In the genomic region with DNA sequence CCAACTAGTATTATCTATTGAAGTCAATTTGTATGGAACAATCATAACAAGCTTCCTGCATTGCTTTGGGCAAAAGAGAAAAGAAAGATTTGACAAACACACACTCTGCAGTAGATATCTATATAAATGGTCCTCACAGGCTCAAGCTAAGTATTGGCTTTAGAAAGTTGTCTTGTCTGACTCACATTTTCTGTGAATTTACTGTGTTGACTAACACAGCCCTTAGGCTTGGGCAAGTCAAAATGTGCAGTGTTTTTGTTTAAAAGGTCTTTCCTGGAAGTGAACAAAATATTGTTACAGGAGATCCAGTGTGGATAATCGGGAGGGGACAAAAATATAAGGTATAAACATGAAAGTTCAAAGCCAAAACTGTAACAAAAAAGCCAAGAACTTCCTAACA, we compare ENCODE assay signal across 18 cellular contexts.
DNase-seq lines count a peak whose midpoint lies in the region; ATAC-seq and TF ChIP-seq lines count a peak whose summit lies in the region.
"Had no signal": no experiment of that assay in that cellular context is flagged by ENCODE, and none has a peak within 500 bp of the region (broad histone marks: within the 10 kb centered on the region; RNA-seq: fewer than 3 reads in every experiment).

No MANE protein-coding gene starts in this region.

- H2BK15ac ChIP-seq in mesenchymal stem cell (ENCODE audit: low read depth, poor library complexity, severe bottlenecking), result no peak overlapping the region

- no peaks in the 10 kb centered on the region for H3K79me1 ChIP-seq in mesenchymal stem cell (replicated peaks; ENCODE audit: low read length, poor library complexity, severe bottlenecking)

- H3K36me3 ChIP-seq in GM23338 (ENCODE audit: insufficient read depth), result no peaks in the 10 kb centered on the region
- H3K36me3 ChIP-seq in mesenchymal stem cell (ENCODE audit: control insufficient read depth in 1 of 2, insufficient read depth in 2 of 2, low read depth in 1 of 2, low read length in 2 of 2), result no peaks in the 10 kb centered on the region
- H3K36me3 ChIP-seq: SJCRH30 had no signal

- H3K4me1 ChIP-seq in GM23338 (ENCODE audit: insufficient read depth) (no peaks in the 10 kb centered on the region), mesenchymal stem cell (ENCODE audit: control insufficient read depth, insufficient read depth, low read depth, low read length) (no peaks in the 10 kb centered on the region)
- H3K4me1 ChIP-seq: SJCRH30 had no signal

- no peak overlapping the region for H3K4me2 ChIP-seq in GM23338
- H3K4me2 ChIP-seq in mesenchymal stem cell (ENCODE audit: low read length, poor library complexity, severe bottlenecking), result no peak overlapping the region

- H4K91ac ChIP-seq in mesenchymal stem cell (ENCODE audit: low read length), result no peak overlapping the region

- H3K23ac ChIP-seq in mesenchymal stem cell (ENCODE audit: low read length in 2 of 2), result no peak overlapping the region

- H3K4me3 ChIP-seq in GM23338, result no peak overlapping the region
- no peak overlapping the region for H3K4me3 ChIP-seq in mesenchymal stem cell (ENCODE audit: insufficient read depth in 1 of 2, low read depth in 1 of 2, low read length in 2 of 2)
- H3K4me3 ChIP-seq: SJCRH30 had no signal

- H2BK5ac ChIP-seq in mesenchymal stem cell (ENCODE audit: low read depth, low read length, poor library complexity, severe bottlenecking), result no peak overlapping the region

- H2AFZ ChIP-seq in GM23338, result no peak overlapping the region
- no peak overlapping the region for H2AFZ ChIP-seq in mesenchymal stem cell (ENCODE audit: low read depth, low read length)

- H2AK5ac ChIP-seq in mesenchymal stem cell (ENCODE audit: low read length, severe bottlenecking), result no peak overlapping the region

- CTCF ChIA-PET in activated CD8-positive, alpha-beta memory T cell treated with anti-CD3 and anti-CD28 coated beads, Interleukin-2, amount 10 ng/mL, durations not matched to agents 7 days and 5 days (lab: Charles Lee), result no interaction called here

- H3K27ac Mint-ChIP-seq in GM23338, result peak overlapping the region; percentile 86; the same call in 1 of the 2 replicates
- H3K27ac Mint-ChIP-seq in activated CD8-positive, alpha-beta memory T cell treated with anti-CD3 and anti-CD28 coated beads, Interleukin-2, amount 10 ng/mL, durations not matched to agents 7 days and 5 days, result no peak overlapping the region
- H3K27ac Mint-ChIP-seq: CD8-positive, alpha-beta memory T cell had no signal

- H3F3A ChIP-seq in GM23338 (replicated peaks; ENCODE audit: low read depth), result no peaks in the 10 kb centered on the region

- no peaks in the 10 kb centered on the region for H4K20me1 ChIP-seq in GM23338 (replicated peaks; ENCODE audit: insufficient read depth)

- WGBS in mesenchymal stem cell, result no CpG with 5 or more reads among the region's 1 CpG

- no peak overlapping the region for H2BK12ac ChIP-seq in mesenchymal stem cell (ENCODE audit: low read length in 2 of 2)

- no peak overlapping the region for H4K8ac ChIP-seq in mesenchymal stem cell (ENCODE audit: low read length)

- no peaks in the 10 kb centered on the region for H3K79me2 ChIP-seq in GM23338 (replicated peaks; ENCODE audit: insufficient read depth)

- peaks cover 3% of the 10 kb centered on the region; the same call in 1 of the 2 replicates for H3K9me2 ChIP-seq in GM23338 (ENCODE audit: insufficient read depth)

- TF ChIP-seq CTCF in GM23338 (conservative IDR thresholded peaks at IDR 0.05; ENCODE audit: low read depth in 2 of 2), result no peak

- H3K4me1 Mint-ChIP-seq in GM23338, result peaks cover 4% of the 10 kb centered on the region; the same call in 2 of the 3 replicates
- H3K4me1 Mint-ChIP-seq in activated CD8-positive, alpha-beta memory T cell treated with anti-CD3 and anti-CD28 coated beads, Interleukin-2, amount 10 ng/mL, durations not matched to agents 7 days and 5 days, result no peaks in the 10 kb centered on the region
- H3K4me1 Mint-ChIP-seq: CD8-positive, alpha-beta memory T cell had no signal

- no peaks in the 10 kb centered on the region for H3K27me3 Mint-ChIP-seq in GM23338 (ENCODE audit: insufficient read depth, low read depth, poor library complexity)
- H3K27me3 Mint-ChIP-seq in activated CD8-positive, alpha-beta memory T cell treated with anti-CD3 and anti-CD28 coated beads, Interleukin-2, amount 10 ng/mL, durations not matched to agents 7 days and 5 days, result no peaks in the 10 kb centered on the region

- no peak overlapping the region for H3K4ac ChIP-seq in mesenchymal stem cell (ENCODE audit: low read depth in 1 of 2, low read length in 2 of 2)

- peaks cover 6% of the 10 kb centered on the region for H3K9me3 ChIP-seq in mesenchymal stem cell (ENCODE audit: control insufficient read depth, low read length)
- H3K9me3 ChIP-seq: SJCRH30 had no signal

- no peak overlapping the region for H2BK120ac ChIP-seq in mesenchymal stem cell (ENCODE audit: low read depth, low read length)

- H3K14ac ChIP-seq in mesenchymal stem cell (ENCODE audit: low read length in 2 of 2), result no peak overlapping the region

- H3K27ac ChIP-seq in GM23338 (ENCODE audit: low read depth) (no peak overlapping the region), mesenchymal stem cell (ENCODE audit: low read length, poor library complexity, severe bottlenecking) (no peak overlapping the region)
- H3K27ac ChIP-seq: SJCRH30 had no signal

- H3K9me3 Mint-ChIP-seq in GM23338, result no peaks in the 10 kb centered on the region
- H3K9me3 Mint-ChIP-seq in activated CD8-positive, alpha-beta memory T cell treated with anti-CD3 and anti-CD28 coated beads, Interleukin-2, amount 10 ng/mL, durations not matched to agents 7 days and 5 days (ENCODE audit: low read depth), result no peaks in the 10 kb centered on the region

- no peak overlapping the region for H3K18ac ChIP-seq in mesenchymal stem cell (ENCODE audit: low read depth in 1 of 2, low read length in 2 of 2)

- H3K36me3 Mint-ChIP-seq in GM23338 (ENCODE audit: low read depth), result no peaks in the 10 kb centered on the region
- no peaks in the 10 kb centered on the region for H3K36me3 Mint-ChIP-seq in activated CD8-positive, alpha-beta memory T cell treated with anti-CD3 and anti-CD28 coated beads, Interleukin-2, amount 10 ng/mL, durations not matched to agents 7 days and 5 days
- H3K36me3 Mint-ChIP-seq: CD8-positive, alpha-beta memory T cell had no signal

- H3K4me3 Mint-ChIP-seq in GM23338, result no peak overlapping the region
- H3K4me3 Mint-ChIP-seq in activated CD8-positive, alpha-beta memory T cell treated with anti-CD3 and anti-CD28 coated beads, Interleukin-2, amount 10 ng/mL, durations not matched to agents 7 days and 5 days, result no peak overlapping the region
- H3K4me3 Mint-ChIP-seq: CD8-positive, alpha-beta memory T cell had no signal

- DNase-seq in EH (ENCODE audit: low read depth) (peak; percentile 18), GM23338 (ENCODE audit: low spot score) (no peak), dermis blood vessel endothelial cell (peak; percentile 7), mesenchymal stem cell (no peak), NCI-H1092 (lab: John Stamatoyannopoulos, UW) (no peak)
- DNase-seq in activated CD8-positive, alpha-beta memory T cell treated with anti-CD3 and anti-CD28 coated beads, Interleukin-2, amount 10 ng/mL, durations not matched to agents 7 days and 5 days, result no peak
- no peak for DNase-seq in stimulated activated naive CD8-positive, alpha-beta T cell treated with anti-CD3 and anti-CD28 coated beads, Interleukin-15, Interleukin-2, amounts not matched to agents 100 U/mL and 50 U/mL, for 24 hours
- DNase-seq: ACHN; C1 segment of cervical spinal cord; CD8-positive, alpha-beta memory T cell; DMS79 treated with DMSO at 0.1 percent for 48 hours; KG1; NCI-H1436; NCI-H1930; NCI-H226; NCI-H524 had no signal

- H3K27me3 ChIP-seq in GM23338 (ENCODE audit: insufficient read depth), result no peaks in the 10 kb centered on the region
- H3K27me3 ChIP-seq in mesenchymal stem cell (ENCODE audit: control insufficient read depth in 1 of 2, insufficient read depth in 1 of 2, low read length in 2 of 2), result no peaks in the 10 kb centered on the region
- H3K27me3 ChIP-seq: SJCRH30 had no signal

- ATAC-seq in GM23338, result no peak
- no peak for ATAC-seq in activated CD8-positive, alpha-beta memory T cell treated with anti-CD3 and anti-CD28 coated beads, Interleukin-2, amount 10 ng/mL, durations not matched to agents 7 days and 5 days
- ATAC-seq in stimulated activated naive CD8-positive, alpha-beta T cell treated with anti-CD3 and anti-CD28 coated beads, Interleukin-15, Interleukin-2, amounts not matched to agents 100 U/mL and 50 U/mL, for 24 hours, result no peak
- ATAC-seq: Panc1 had no signal

- peak overlapping the region; percentile 62 for H3K9ac ChIP-seq in mesenchymal stem cell (ENCODE audit: low read length)

TF ChIP-seq in GM23338, 12 proteins besides CTCF, POLR2A, EP300 and RAD21 (continues in another document):
- TF ChIP-seq, protein P1, sequence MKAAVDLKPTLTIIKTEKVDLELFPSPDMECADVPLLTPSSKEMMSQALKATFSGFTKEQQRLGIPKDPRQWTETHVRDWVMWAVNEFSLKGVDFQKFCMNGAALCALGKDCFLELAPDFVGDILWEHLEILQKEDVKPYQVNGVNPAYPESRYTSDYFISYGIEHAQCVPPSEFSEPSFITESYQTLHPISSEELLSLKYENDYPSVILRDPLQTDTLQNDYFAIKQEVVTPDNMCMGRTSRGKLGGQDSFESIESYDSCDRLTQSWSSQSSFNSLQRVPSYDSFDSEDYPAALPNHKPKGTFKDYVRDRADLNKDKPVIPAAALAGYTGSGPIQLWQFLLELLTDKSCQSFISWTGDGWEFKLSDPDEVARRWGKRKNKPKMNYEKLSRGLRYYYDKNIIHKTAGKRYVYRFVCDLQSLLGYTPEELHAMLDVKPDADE (IDR thresholded peaks at IDR 0.05), result no peak

Comparison
In these comparisons a context has a peak if more than half of its experiments do, and no peak if none do; other contexts are left out.
1. DNase-seq: peak in EH (single experiment) and dermis blood vessel endothelial cell (single experiment); none in GM23338 (single experiment), mesenchymal stem cell (single experiment), NCI-H1092 (single experiment), activated CD8-positive, alpha-beta memory T cell treated with anti-CD3 and anti-CD28 coated beads, Interleukin-2, amount 10 ng/mL, durations not matched to agents 7 days and 5 days (single experiment) and stimulated activated naive CD8-positive, alpha-beta T cell treated with anti-CD3 and anti-CD28 coated beads, Interleukin-15, Interleukin-2, amounts not matched to agents 100 U/mL and 50 U/mL, for 24 hours (single experiment).